34 cellular contexts compared by ENCODE assay signal in genomic region chr6:12785921-12786320, GRCh38.
"Had no signal": no experiment of that assay in that cellular context is flagged by ENCODE, and none has a peak within 500 bp of the region (broad histone marks: within the 10 kb centered on the region; RNA-seq: fewer than 3 reads in every experiment).

No MANE protein-coding gene starts in this region.

- H3K4me3 ChIP-seq: MG63 had no signal

- DNase-seq: Karpas-422, Kasumi-1, KG1, MG63, MM.1S, MV-4-11, NCI-H1048, NCI-H1092, NCI-H1092 treated with DMSO at 0.1 percent for 48 hours, NCI-H1105, NCI-H1105 treated with DMSO at 0.1 percent for 48 hours, NCI-H1417, NCI-H1417 treated with DMSO at 0.1 percent for 48 hours, NCI-H1436, NCI-H1436 treated with DMSO at 0.1 percent for 48 hours, NCI-H146, NCI-H1694, NCI-H1694 treated with DMSO at 0.1 percent for 48 hours, NCI-H187, NCI-H187 treated with DMSO at 0.1 percent for 48 hours, NCI-H1930, NCI-H2029, NCI-H2029 treated with DMSO at 0.1 percent for 48 hours, NCI-H2081, NCI-H2081 treated with DMSO at 0.1 percent for 48 hours, NCI-H2107, NCI-H2171, NCI-H2171 treated with DMSO at 0.1 percent for 48 hours, NCI-H2227 treated with DMSO at 0.1 percent for 48 hours, NCI-H226, NCI-H345, NCI-H446, NCI-H446 treated with DMSO at 0.1 percent for 48 hours had no signal

- H3K9me3 ChIP-seq: MG63 had no signal

- H3K27ac ChIP-seq: KMS-11 had no signal

- H3K36me3 ChIP-seq: MG63 had no signal

- H3K4me2 ChIP-seq: KMS-11 had no signal
